Comparison of ENCODE assay signal across 1 cellular context in the genomic region with DNA sequence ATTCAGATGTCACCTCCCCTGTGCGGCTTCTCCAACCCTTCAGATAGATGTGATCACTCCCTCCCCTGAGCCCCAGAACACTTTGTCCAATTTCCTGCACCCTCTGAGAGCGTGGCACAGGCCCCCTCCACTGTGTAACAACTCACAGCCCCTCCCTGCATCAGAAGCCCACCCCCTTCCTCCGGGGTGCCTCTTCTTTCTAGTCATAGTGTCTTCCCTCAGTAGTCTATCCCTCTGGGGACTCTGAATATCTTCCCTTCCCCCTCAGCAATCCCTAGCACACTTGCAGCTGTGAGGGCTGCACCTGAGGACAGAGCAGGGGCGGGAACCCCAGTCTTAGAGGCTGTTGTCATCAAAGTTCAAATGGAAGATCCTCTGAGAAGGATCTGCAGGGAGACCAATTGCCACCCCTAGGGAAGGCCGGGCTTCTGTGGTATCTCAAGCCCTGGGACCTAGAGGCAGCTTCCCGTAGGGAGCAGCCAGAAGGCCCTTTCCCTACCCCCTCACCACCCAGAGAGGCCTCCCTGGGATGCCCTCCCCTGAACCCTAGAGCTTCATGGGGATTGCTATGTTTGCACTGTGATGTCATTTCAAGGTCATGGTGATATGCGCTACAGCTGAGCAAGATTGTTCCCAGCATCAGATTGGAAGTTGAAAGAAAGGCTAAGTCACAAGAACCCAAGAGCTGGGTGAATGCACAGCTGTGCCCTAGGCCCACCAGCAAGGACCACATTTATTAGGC.
A peak's percentile ranks its signal among the peaks of the same experiment; 100 is the strongest.
TF ChIP-seq lines count a peak whose summit lies in the region.

No MANE protein-coding gene starts in this region.

TF ChIP-seq in HepG2, 621 proteins besides CTCF, POLR2A, EP300 and RAD21 (continued from another document and continues in another):
- TF ChIP-seq, protein P1, sequence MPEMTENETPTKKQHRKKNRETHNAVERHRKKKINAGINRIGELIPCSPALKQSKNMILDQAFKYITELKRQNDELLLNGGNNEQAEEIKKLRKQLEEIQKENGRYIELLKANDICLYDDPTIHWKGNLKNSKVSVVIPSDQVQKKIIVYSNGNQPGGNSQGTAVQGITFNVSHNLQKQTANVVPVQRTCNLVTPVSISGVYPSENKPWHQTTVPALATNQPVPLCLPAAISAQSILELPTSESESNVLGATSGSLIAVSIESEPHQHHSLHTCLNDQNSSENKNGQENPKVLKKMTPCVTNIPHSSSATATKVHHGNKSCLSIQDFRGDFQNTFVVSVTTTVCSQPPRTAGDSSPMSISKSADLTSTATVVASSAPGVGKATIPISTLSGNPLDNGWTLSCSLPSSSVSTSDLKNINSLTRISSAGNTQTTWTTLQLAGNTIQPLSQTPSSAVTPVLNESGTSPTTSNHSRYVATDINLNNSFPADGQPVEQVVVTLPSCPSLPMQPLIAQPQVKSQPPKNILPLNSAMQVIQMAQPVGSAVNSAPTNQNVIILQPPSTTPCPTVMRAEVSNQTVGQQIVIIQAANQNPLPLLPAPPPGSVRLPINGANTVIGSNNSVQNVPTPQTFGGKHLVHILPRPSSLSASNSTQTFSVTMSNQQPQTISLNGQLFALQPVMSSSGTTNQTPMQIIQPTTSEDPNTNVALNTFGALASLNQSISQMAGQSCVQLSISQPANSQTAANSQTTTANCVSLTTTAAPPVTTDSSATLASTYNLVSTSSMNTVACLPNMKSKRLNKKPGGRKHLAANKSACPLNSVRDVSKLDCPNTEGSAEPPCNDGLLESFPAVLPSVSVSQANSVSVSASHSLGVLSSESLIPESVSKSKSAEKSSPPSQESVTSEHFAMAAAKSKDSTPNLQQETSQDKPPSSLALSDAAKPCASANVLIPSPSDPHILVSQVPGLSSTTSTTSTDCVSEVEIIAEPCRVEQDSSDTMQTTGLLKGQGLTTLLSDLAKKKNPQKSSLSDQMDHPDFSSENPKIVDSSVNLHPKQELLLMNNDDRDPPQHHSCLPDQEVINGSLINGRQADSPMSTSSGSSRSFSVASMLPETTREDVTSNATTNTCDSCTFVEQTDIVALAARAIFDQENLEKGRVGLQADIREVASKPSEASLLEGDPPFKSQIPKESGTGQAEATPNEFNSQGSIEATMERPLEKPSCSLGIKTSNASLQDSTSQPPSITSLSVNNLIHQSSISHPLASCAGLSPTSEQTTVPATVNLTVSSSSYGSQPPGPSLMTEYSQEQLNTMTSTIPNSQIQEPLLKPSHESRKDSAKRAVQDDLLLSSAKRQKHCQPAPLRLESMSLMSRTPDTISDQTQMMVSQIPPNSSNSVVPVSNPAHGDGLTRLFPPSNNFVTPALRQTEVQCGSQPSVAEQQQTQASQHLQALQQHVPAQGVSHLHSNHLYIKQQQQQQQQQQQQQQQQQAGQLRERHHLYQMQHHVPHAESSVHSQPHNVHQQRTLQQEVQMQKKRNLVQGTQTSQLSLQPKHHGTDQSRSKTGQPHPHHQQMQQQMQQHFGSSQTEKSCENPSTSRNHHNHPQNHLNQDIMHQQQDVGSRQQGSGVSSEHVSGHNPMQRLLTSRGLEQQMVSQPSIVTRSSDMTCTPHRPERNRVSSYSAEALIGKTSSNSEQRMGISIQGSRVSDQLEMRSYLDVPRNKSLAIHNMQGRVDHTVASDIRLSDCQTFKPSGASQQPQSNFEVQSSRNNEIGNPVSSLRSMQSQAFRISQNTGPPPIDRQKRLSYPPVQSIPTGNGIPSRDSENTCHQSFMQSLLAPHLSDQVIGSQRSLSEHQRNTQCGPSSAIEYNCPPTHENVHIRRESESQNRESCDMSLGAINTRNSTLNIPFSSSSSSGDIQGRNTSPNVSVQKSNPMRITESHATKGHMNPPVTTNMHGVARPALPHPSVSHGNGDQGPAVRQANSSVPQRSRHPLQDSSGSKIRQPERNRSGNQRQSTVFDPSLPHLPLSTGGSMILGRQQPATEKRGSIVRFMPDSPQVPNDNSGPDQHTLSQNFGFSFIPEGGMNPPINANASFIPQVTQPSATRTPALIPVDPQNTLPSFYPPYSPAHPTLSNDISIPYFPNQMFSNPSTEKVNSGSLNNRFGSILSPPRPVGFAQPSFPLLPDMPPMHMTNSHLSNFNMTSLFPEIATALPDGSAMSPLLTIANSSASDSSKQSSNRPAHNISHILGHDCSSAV (CRISPR knock-in tag; IDR thresholded peaks at IDR 0.05; ENCODE audit: borderline replicate concordance): no peak
- TF ChIP-seq ZNF431 (CRISPR knock-in tag; IDR thresholded peaks at IDR 0.05; ENCODE audit: borderline replicate concordance, low read depth) (no peak), FOSL2 (CRISPR knock-in tag; IDR thresholded peaks at IDR 0.05) (peak; percentile 74), KLF11 (CRISPR knock-in tag; IDR thresholded peaks at IDR 0.05) (no peak), ZNF33A (CRISPR knock-in tag; IDR thresholded peaks at IDR 0.05; ENCODE audit: borderline replicate concordance) (no peak), ZNF44 (CRISPR knock-in tag; IDR thresholded peaks at IDR 0.05) (no peak), ZFP62 (CRISPR knock-in tag; IDR thresholded peaks at IDR 0.05) (no peak), JDP2 (CRISPR knock-in tag; IDR thresholded peaks at IDR 0.05; ENCODE audit: borderline replicate concordance) (no peak), ZNF768 (CRISPR knock-in tag; IDR thresholded peaks at IDR 0.05) (no peak), KLF9 (CRISPR knock-in tag; IDR thresholded peaks at IDR 0.05; ENCODE audit: low read depth) (no peak), POLR2AphosphoS5 (IDR thresholded peaks at IDR 0.05; ENCODE audit: low read depth, low read length) (no peak), FOSL1 (CRISPR knock-in tag; IDR thresholded peaks at IDR 0.05; ENCODE audit: borderline replicate concordance) (no peak), RXRA (CRISPR knock-in tag; IDR thresholded peaks at IDR 0.05) (peak; percentile 97), MBNL3 (CRISPR knock-in tag; conservative IDR thresholded peaks at IDR 0.05) (no peak), HNF4A (CRISPR knock-in tag; IDR thresholded peaks at IDR 0.05) (peak; percentile 70), HNRNPUL1 (IDR thresholded peaks at IDR 0.05; ENCODE audit: low read depth, low read length) (no peak), ZNF331 (CRISPR knock-in tag; IDR thresholded peaks at IDR 0.05) (peak; percentile 48; the same call in 1 of the 2 replicates), ZNF563 (CRISPR knock-in tag; IDR thresholded peaks at IDR 0.05) (no peak), RORA (CRISPR knock-in tag; IDR thresholded peaks at IDR 0.05) (no peak), THAP11 (CRISPR knock-in tag; IDR thresholded peaks at IDR 0.05) (0 out of 2 replicates have a peak, but pooled peaks have one; percentile 14), ZNF326 (CRISPR knock-in tag; IDR thresholded peaks at IDR 0.05; ENCODE audit: borderline replicate concordance) (no peak), SALL2 (CRISPR knock-in tag; IDR thresholded peaks at IDR 0.05) (0 out of 2 replicates have a peak, but pooled peaks have one; percentile 15), ZBTB8A (CRISPR knock-in tag; IDR thresholded peaks at IDR 0.05; ENCODE audit: borderline replicate concordance, low read depth) (no peak), SNAI1 (CRISPR knock-in tag; IDR thresholded peaks at IDR 0.05; ENCODE audit: borderline replicate concordance) (no peak), PHB2 (IDR thresholded peaks at IDR 0.05; ENCODE audit: partially characterized antibody) (no peak), SP140L (CRISPR knock-in tag; IDR thresholded peaks at IDR 0.05; ENCODE audit: borderline replicate concordance) (no peak), HOXA5 (CRISPR knock-in tag; IDR thresholded peaks at IDR 0.05) (no peak), ZNF775 (CRISPR knock-in tag; IDR thresholded peaks at IDR 0.05; ENCODE audit: borderline replicate concordance) (no peak), ZBTB1 (CRISPR knock-in tag; IDR thresholded peaks at IDR 0.05; ENCODE audit: borderline replicate concordance) (no peak), MYC (CRISPR knock-in tag; IDR thresholded peaks at IDR 0.05; ENCODE audit: borderline replicate concordance) (no peak)
- TF ChIP-seq, protein P2, sequence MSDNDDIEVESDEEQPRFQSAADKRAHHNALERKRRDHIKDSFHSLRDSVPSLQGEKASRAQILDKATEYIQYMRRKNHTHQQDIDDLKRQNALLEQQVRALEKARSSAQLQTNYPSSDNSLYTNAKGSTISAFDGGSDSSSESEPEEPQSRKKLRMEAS (IDR thresholded peaks at IDR 0.05): no peak
- TF ChIP-seq, protein P3, sequence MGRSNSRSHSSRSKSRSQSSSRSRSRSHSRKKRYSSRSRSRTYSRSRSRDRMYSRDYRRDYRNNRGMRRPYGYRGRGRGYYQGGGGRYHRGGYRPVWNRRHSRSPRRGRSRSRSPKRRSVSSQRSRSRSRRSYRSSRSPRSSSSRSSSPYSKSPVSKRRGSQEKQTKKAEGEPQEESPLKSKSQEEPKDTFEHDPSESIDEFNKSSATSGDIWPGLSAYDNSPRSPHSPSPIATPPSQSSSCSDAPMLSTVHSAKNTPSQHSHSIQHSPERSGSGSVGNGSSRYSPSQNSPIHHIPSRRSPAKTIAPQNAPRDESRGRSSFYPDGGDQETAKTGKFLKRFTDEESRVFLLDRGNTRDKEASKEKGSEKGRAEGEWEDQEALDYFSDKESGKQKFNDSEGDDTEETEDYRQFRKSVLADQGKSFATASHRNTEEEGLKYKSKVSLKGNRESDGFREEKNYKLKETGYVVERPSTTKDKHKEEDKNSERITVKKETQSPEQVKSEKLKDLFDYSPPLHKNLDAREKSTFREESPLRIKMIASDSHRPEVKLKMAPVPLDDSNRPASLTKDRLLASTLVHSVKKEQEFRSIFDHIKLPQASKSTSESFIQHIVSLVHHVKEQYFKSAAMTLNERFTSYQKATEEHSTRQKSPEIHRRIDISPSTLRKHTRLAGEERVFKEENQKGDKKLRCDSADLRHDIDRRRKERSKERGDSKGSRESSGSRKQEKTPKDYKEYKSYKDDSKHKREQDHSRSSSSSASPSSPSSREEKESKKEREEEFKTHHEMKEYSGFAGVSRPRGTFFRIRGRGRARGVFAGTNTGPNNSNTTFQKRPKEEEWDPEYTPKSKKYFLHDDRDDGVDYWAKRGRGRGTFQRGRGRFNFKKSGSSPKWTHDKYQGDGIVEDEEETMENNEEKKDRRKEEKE (IDR thresholded peaks at IDR 0.05): no peak
- TF ChIP-seq, protein P4, sequence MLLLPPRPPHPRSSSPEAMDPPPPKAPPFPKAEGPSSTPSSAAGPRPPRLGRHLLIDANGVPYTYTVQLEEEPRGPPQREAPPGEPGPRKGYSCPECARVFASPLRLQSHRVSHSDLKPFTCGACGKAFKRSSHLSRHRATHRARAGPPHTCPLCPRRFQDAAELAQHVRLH (CRISPR knock-in tag; IDR thresholded peaks at IDR 0.05; ENCODE audit: borderline replicate concordance, low read depth): peak; percentile 58; the same call in 1 of the 2 replicates
- TF ChIP-seq, protein P5, sequence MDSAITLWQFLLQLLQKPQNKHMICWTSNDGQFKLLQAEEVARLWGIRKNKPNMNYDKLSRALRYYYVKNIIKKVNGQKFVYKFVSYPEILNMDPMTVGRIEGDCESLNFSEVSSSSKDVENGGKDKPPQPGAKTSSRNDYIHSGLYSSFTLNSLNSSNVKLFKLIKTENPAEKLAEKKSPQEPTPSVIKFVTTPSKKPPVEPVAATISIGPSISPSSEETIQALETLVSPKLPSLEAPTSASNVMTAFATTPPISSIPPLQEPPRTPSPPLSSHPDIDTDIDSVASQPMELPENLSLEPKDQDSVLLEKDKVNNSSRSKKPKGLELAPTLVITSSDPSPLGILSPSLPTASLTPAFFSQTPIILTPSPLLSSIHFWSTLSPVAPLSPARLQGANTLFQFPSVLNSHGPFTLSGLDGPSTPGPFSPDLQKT (CRISPR knock-in tag; IDR thresholded peaks at IDR 0.05; ENCODE audit: borderline replicate concordance): no peak
- TF ChIP-seq, protein P6, sequence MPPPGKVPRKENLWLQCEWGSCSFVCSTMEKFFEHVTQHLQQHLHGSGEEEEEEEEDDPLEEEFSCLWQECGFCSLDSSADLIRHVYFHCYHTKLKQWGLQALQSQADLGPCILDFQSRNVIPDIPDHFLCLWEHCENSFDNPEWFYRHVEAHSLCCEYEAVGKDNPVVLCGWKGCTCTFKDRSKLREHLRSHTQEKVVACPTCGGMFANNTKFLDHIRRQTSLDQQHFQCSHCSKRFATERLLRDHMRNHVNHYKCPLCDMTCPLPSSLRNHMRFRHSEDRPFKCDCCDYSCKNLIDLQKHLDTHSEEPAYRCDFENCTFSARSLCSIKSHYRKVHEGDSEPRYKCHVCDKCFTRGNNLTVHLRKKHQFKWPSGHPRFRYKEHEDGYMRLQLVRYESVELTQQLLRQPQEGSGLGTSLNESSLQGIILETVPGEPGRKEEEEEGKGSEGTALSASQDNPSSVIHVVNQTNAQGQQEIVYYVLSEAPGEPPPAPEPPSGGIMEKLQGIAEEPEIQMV (CRISPR knock-in tag; IDR thresholded peaks at IDR 0.05; ENCODE audit: low read depth): no peak
- TF ChIP-seq, protein P7, sequence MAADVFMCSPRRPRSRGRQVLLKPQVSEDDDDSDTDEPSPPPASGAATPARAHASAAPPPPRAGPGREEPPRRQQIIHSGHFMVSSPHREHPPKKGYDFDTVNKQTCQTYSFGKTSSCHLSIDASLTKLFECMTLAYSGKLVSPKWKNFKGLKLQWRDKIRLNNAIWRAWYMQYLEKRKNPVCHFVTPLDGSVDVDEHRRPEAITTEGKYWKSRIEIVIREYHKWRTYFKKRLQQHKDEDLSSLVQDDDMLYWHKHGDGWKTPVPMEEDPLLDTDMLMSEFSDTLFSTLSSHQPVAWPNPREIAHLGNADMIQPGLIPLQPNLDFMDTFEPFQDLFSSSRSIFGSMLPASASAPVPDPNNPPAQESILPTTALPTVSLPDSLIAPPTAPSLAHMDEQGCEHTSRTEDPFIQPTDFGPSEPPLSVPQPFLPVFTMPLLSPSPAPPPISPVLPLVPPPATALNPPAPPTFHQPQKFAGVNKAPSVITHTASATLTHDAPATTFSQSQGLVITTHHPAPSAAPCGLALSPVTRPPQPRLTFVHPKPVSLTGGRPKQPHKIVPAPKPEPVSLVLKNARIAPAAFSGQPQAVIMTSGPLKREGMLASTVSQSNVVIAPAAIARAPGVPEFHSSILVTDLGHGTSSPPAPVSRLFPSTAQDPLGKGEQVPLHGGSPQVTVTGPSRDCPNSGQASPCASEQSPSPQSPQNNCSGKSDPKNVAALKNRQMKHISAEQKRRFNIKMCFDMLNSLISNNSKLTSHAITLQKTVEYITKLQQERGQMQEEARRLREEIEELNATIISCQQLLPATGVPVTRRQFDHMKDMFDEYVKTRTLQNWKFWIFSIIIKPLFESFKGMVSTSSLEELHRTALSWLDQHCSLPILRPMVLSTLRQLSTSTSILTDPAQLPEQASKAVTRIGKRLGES (CRISPR knock-in tag; IDR thresholded peaks at IDR 0.05; ENCODE audit: borderline replicate concordance): no peak
- TF ChIP-seq, protein P8, sequence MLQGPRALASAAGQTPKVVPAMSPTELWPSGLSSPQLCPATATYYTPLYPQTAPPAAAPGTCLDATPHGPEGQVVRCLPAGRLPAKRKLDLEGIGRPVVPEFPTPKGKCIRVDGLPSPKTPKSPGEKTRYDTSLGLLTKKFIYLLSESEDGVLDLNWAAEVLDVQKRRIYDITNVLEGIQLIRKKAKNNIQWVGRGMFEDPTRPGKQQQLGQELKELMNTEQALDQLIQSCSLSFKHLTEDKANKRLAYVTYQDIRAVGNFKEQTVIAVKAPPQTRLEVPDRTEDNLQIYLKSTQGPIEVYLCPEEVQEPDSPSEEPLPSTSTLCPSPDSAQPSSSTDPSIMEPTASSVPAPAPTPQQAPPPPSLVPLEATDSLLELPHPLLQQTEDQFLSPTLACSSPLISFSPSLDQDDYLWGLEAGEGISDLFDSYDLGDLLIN (CRISPR knock-in tag; IDR thresholded peaks at IDR 0.05; ENCODE audit: borderline replicate concordance): no peak
- TF ChIP-seq, protein P9, sequence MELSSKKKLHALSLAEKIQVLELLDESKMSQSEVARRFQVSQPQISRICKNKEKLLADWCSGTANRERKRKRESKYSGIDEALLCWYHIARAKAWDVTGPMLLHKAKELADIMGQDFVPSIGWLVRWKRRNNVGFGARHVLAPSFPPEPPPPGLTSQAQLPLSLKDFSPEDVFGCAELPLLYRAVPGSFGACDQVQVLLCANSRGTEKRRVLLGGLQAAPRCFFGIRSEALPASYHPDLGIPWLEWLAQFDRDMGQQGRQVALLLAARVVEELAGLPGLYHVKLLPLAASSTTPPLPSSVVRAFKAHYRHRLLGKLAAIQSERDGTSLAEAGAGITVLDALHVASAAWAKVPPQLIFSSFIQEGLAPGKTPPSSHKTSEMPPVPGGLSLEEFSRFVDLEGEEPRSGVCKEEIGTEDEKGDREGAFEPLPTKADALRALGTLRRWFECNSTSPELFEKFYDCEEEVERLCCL (CRISPR knock-in tag; IDR thresholded peaks at IDR 0.05; ENCODE audit: borderline replicate concordance): no peak
